In genomic region chr4:3471098-3471760, GRCh38 we compare ENCODE assay signal across 26 cellular contexts. TPM values are rescaled to one million over a fixed set of nuclear protein-coding genes. Genes with fewer than 3 reads are reported as not detected.
"Had no signal": no experiment of that assay in that cellular context is flagged by ENCODE, and none has a peak within 500 bp of the region (broad histone marks: within the 10 kb centered on the region; RNA-seq: fewer than 3 reads in every experiment).

No MANE protein-coding gene starts in this region.

- H3K9me3 ChIP-seq: breast epithelium, gastroesophageal sphincter, pancreas, prostate gland, testis, transverse colon had no signal

- H3K9me3 Mint-ChIP-seq: activated CD4-positive, alpha-beta memory T cell treated with anti-CD3 and anti-CD28 coated beads, Interleukin-2, amount 10 ng/mL, durations not matched to agents 7 days and 5 days; activated CD4-positive, alpha-beta T cell treated with anti-CD3 and anti-CD28 coated beads, Interleukin-2, amount 10 ng/mL, durations not matched to agents 7 days and 5 days; activated T-cell treated with anti-CD3 and anti-CD28 coated beads, Interleukin-2, amount 50 U/mL, for 24 hours; activated T-helper 17 cell treated with anti-CD3 and anti-CD28 coated beads, Interleukin-2, amount 50 U/mL, for 72 hours; central memory CD8-positive, alpha-beta T cell; natural killer cell; T-cell; WTC11 had no signal

- H3K36me3 ChIP-seq: breast epithelium, gastroesophageal sphincter, pancreas, prostate gland, transverse colon had no signal

- H3K4me1 ChIP-seq: breast epithelium, gastroesophageal sphincter, prostate gland, transverse colon had no signal

- H3K4me3 ChIP-seq: breast epithelium, gastroesophageal sphincter, pancreas, prostate gland, testis, transverse colon had no signal

- ATAC-seq: activated T-helper 17 cell treated with anti-CD3 and anti-CD28 coated beads, Interleukin-2, amount 50 U/mL, for 72 hours; gastroesophageal sphincter; natural killer cell; stimulated activated naive CD8-positive, alpha-beta T cell treated with anti-CD3 and anti-CD28 coated beads, Interleukin-15, Interleukin-2, amounts not matched to agents 100 U/mL and 50 U/mL, for 24 hours; T-cell; WTC11 had no signal

- DNase-seq: activated CD4-positive, alpha-beta memory T cell treated with anti-CD3 and anti-CD28 coated beads, Interleukin-2, amount 10 ng/mL, durations not matched to agents 7 days and 5 days; activated CD4-positive, alpha-beta T cell treated with anti-CD3 and anti-CD28 coated beads for 1 hour; activated CD4-positive, alpha-beta T cell treated with anti-CD3 and anti-CD28 coated beads, Interleukin-2, amount 10 ng/mL, durations not matched to agents 7 days and 5 days; activated CD8-positive, alpha-beta memory T cell treated with anti-CD3 and anti-CD28 coated beads, Interleukin-2, amount 50 U/mL, for 48 hours; activated gamma-delta T cell treated with Interleukin-2 at 50 U/mL for 16 hours; activated naive CD4-positive, alpha-beta T cell treated with anti-CD3 and anti-CD28 coated beads, Interleukin-2, amount 50 U/mL, for 16 hours; activated T-cell treated with anti-CD3 and anti-CD28 coated beads, Interleukin-2, amount 50 U/mL, for 24 hours; amniotic stem cell; effector CD8-positive, alpha-beta T cell; mesenchymal stem cell; natural killer cell; retina; stimulated activated CD4-positive, alpha-beta T cell treated with anti-CD3 and anti-CD28 coated beads, Interleukin-2, amount 100 ng/mL, for 48 hours; stimulated activated naive CD8-positive, alpha-beta T cell treated with anti-CD3 and anti-CD28 coated beads, Interleukin-15, Interleukin-2, amounts not matched to agents 100 U/mL and 50 U/mL, for 24 hours; T-cell; testis had no signal

- H3K4me1 Mint-ChIP-seq: activated CD4-positive, alpha-beta memory T cell treated with anti-CD3 and anti-CD28 coated beads, Interleukin-2, amount 10 ng/mL, durations not matched to agents 7 days and 5 days; activated CD4-positive, alpha-beta T cell treated with anti-CD3 and anti-CD28 coated beads, Interleukin-2, amount 10 ng/mL, durations not matched to agents 7 days and 5 days; activated T-helper 17 cell treated with anti-CD3 and anti-CD28 coated beads, Interleukin-2, amount 50 U/mL, for 72 hours; central memory CD8-positive, alpha-beta T cell; natural killer cell; T-cell had no signal

- H3K27ac Mint-ChIP-seq: activated CD4-positive, alpha-beta memory T cell treated with anti-CD3 and anti-CD28 coated beads, Interleukin-2, amount 10 ng/mL, durations not matched to agents 7 days and 5 days; activated CD4-positive, alpha-beta T cell treated with anti-CD3 and anti-CD28 coated beads, Interleukin-2, amount 10 ng/mL, durations not matched to agents 7 days and 5 days; activated T-cell treated with anti-CD3 and anti-CD28 coated beads, Interleukin-2, amount 50 U/mL, for 24 hours; activated T-helper 17 cell treated with anti-CD3 and anti-CD28 coated beads, Interleukin-2, amount 50 U/mL, for 72 hours; natural killer cell; T-cell; WTC11 had no signal

- H3K27me3 Mint-ChIP-seq: activated CD4-positive, alpha-beta memory T cell treated with anti-CD3 and anti-CD28 coated beads, Interleukin-2, amount 10 ng/mL, durations not matched to agents 7 days and 5 days; activated CD4-positive, alpha-beta T cell treated with anti-CD3 and anti-CD28 coated beads, Interleukin-2, amount 10 ng/mL, durations not matched to agents 7 days and 5 days; activated T-cell treated with anti-CD3 and anti-CD28 coated beads, Interleukin-2, amount 50 U/mL, for 24 hours; activated T-helper 17 cell treated with anti-CD3 and anti-CD28 coated beads, Interleukin-2, amount 50 U/mL, for 72 hours; central memory CD8-positive, alpha-beta T cell had no signal

- H3K36me3 Mint-ChIP-seq: natural killer cell, T-cell, WTC11 had no signal

- H3K27ac ChIP-seq: breast epithelium, gastroesophageal sphincter, prostate gland, testis, transverse colon had no signal

- H3K4me3 Mint-ChIP-seq: activated CD4-positive, alpha-beta memory T cell treated with anti-CD3 and anti-CD28 coated beads, Interleukin-2, amount 10 ng/mL, durations not matched to agents 7 days and 5 days; activated CD4-positive, alpha-beta T cell treated with anti-CD3 and anti-CD28 coated beads, Interleukin-2, amount 10 ng/mL, durations not matched to agents 7 days and 5 days; activated T-cell treated with anti-CD3 and anti-CD28 coated beads, Interleukin-2, amount 50 U/mL, for 24 hours; activated T-helper 17 cell treated with anti-CD3 and anti-CD28 coated beads, Interleukin-2, amount 50 U/mL, for 72 hours; central memory CD8-positive, alpha-beta T cell; natural killer cell; T-cell; WTC11 had no signal

- H3K27me3 ChIP-seq: pancreas, testis had no signal

RNA-seq across cellular contexts. Expression of gene DOK7, which starts 8.1 kb away (rescaled TPM):
- total RNA-seq: activated CD4-positive, alpha-beta memory T cell treated with anti-CD3 and anti-CD28 coated beads, Interleukin-2, amount 10 ng/mL, durations not matched to agents 7 days and 5 days; activated CD4-positive, alpha-beta T cell treated with anti-CD3 and anti-CD28 coated beads, Interleukin-2, amount 10 ng/mL, durations not matched to agents 7 days and 5 days; activated T-helper 17 cell treated with anti-CD3 and anti-CD28 coated beads, Interleukin-2, amount 50 U/mL, for 72 hours; T-helper 2 cell treated with Interferon-gamma antibody and Interleukin-4, amounts not matched to agents 100 ng/mL and 5 ng/mL, for 36 hours had no signal

RNA-seq across cellular contexts. Expression of gene HGFAC, which starts 29.5 kb away (rescaled TPM):
- total RNA-seq: activated CD4-positive, alpha-beta memory T cell treated with anti-CD3 and anti-CD28 coated beads, Interleukin-2, amount 10 ng/mL, durations not matched to agents 7 days and 5 days; activated T-helper 17 cell treated with anti-CD3 and anti-CD28 coated beads, Interleukin-2, amount 50 U/mL, for 72 hours; epithelial cell of proximal tubule; T-helper 2 cell treated with Interferon-gamma antibody and Interleukin-4, amounts not matched to agents 100 ng/mL and 5 ng/mL, for 36 hours; transverse colon had no signal
